Comparison of ENCODE assay signal across 12 cellular contexts in the genomic region with DNA sequence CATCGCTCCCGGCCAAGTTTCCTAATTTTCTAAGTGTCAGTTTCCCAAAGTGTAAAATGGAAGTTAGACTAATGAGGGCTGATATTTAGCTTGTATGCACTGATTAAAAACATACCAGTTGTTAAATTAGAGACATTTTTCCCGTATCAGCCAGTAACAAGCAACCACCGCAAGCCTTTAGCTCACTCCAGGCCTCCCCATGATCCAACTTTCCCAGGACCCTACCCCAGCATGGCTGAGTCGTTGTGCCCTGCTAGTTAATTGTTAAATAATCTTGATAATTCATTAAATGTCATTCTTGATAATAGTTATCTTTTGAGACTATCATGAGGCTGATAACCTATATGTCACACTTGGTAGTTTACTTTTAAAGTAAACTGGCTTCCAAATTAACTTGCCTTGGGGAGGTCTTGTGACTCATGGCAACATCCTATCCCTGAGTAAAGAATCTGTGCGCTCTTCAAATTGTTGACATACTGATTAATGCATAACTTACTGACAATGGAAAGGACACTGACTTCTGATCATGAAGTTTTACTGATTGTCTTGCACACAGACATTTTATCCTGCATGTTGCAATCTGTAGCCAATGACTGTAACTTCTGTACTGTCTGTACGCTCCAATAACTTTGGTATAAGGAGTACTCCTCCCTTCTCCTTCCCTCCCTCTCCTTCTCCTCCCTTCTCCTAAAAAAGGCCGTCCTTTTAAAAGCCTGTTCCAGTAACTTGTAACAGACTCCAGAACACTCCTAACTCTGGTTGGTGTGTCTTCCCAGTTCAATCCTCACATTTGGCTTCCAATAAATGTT. TPM values are rescaled to one million over a fixed set of nuclear protein-coding genes. Genes with fewer than 3 reads are reported as not detected.
DNase-seq lines count a peak whose midpoint lies in the region; ATAC-seq and TF ChIP-seq lines count a peak whose summit lies in the region.
"Had no signal": no experiment of that assay in that cellular context is flagged by ENCODE, and none has a peak within 500 bp of the region (broad histone marks: within the 10 kb centered on the region; RNA-seq: fewer than 3 reads in every experiment).

No MANE protein-coding gene starts in this region.

- POLR2A ChIA-PET in HEK293 (lab: Yijun Ruan, JAX) = no interaction called here

- CTCF ChIA-PET in HEK293 (lab: Yijun Ruan, JAX) = interaction anchor here (0.6 to 13.0 kb wide), 7 partner anchors 11 to 424 kb away, joined by 3 to 114 read pairs (median 3); no protein-coding TSS in a partner anchor

- DNase-seq in foreskin keratinocyte (peak; percentile 62 to 77), skeletal muscle cell (ENCODE audit: low read depth) (peak; percentile 65), NCI-H82 (lab: John Stamatoyannopoulos, UW) (no peak), cardiac septum (ENCODE audit: low spot score) (no peak), NOMO-1 (lab: John Stamatoyannopoulos, UW; ENCODE audit: unreplicated experiment in 2 of 2) (no peak), heart left ventricle (no peak)
- DNase-seq: GDM1, T-helper 2 cell had no signal

- no peak for TF ChIP-seq POLR2A in heart left ventricle (IDR thresholded peaks at IDR 0.05)

- no peak for TF ChIP-seq CTCF in HEK293 (tag by site-specific recombination; IDR thresholded peaks at IDR 0.05)
- no peak for TF ChIP-seq CTCF in VCaP (conservative IDR thresholded peaks at IDR 0.05)
- TF ChIP-seq CTCF in foreskin keratinocyte (conservative IDR thresholded peaks at IDR 0.05) = no peak
- TF ChIP-seq CTCF in heart left ventricle (IDR thresholded peaks at IDR 0.05) = no peak

- no peak overlapping the region for H3K4me3 ChIP-seq in HEK293 (ENCODE audit: low read depth, low read length)
- no peak overlapping the region for H3K4me3 ChIP-seq in skeletal muscle cell (ENCODE audit: low read depth, low read length)
- no peak overlapping the region for H3K4me3 ChIP-seq in heart left ventricle
- H3K4me3 ChIP-seq: lung had no signal

- H3K27me3 ChIP-seq in foreskin keratinocyte (no peaks in the 10 kb centered on the region), heart left ventricle (no peaks in the 10 kb centered on the region)

- H3K9me3 ChIP-seq in HEK293 (ENCODE audit: control insufficient read depth, insufficient read depth, low read depth, low read length) (no peaks in the 10 kb centered on the region), heart left ventricle (no peaks in the 10 kb centered on the region)

- WGBS in heart left ventricle, 4 donors = 78 to 87% (median 82%) methylated on average over 8 of the region's 8 CpGs

- ATAC-seq in foreskin keratinocyte (peak; percentile 71), heart left ventricle (no peak)
- ATAC-seq: stimulated activated memory B cell treated with anti-CD40 and anti-IgM and Interleukin-4, amounts not matched to agents 10 μg/mL and 1 μg/mL and 100 μg/mL, for 72 hours had no signal

- H3K36me3 ChIP-seq in HEK293 (ENCODE audit: control insufficient read depth in 2 of 2, insufficient read depth in 1 of 2, low read length in 2 of 2) (no peaks in the 10 kb centered on the region), heart left ventricle (no peaks in the 10 kb centered on the region)

- H3K27ac ChIP-seq in HEK293 (ENCODE audit: extremely low read depth, low read depth, low read length) (no peak overlapping the region), VCaP (peak overlapping the region; percentile 99), foreskin keratinocyte (peak overlapping the region; percentile 9), heart left ventricle (peak overlapping the region in 1 of 12 donors; percentile 25)

- H3K4me1 ChIP-seq in HEK293 (ENCODE audit: control insufficient read depth, insufficient read depth, low read length) = 0 out of 2 replicates have a peak, but pooled peaks cover 4% of the 10 kb centered on the region
- H3K4me1 ChIP-seq in foreskin keratinocyte = peaks cover 12% of the 10 kb centered on the region
- peaks cover 0 to 8% (median 0%) of the 10 kb centered on the region in 12 donors for H3K4me1 ChIP-seq in heart left ventricle

- intact Hi-C loops in cardiac septum (cut with DNase I) (loop anchor here (2.0 kb wide), 1 partner anchor 423 kb away; no protein-coding TSS in a partner anchor), heart left ventricle (cut with DNase I) (loop anchor here in 9 of 10 donors (2.0 to 10.0 kb wide), 8 partner anchors 67 to 425 kb away; a partner anchor contains a TSS)

TF ChIP-seq in HEK293, 187 proteins besides CTCF, POLR2A, EP300 and RAD21:
- TF ChIP-seq KLF10 (tag by site-specific recombination; IDR thresholded peaks at IDR 0.05) (no peak), ZNF510 (tag by site-specific recombination; IDR thresholded peaks at IDR 0.05; ENCODE audit: insufficient replicate concordance) (no peak), ZNF707 (tag by site-specific recombination; IDR thresholded peaks at IDR 0.05) (peak; percentile 35; the same call in 1 of the 2 replicates), SCRT1 (tag by site-specific recombination; IDR thresholded peaks at IDR 0.05; ENCODE audit: borderline replicate concordance) (no peak), ZNF133 (tag by site-specific recombination; IDR thresholded peaks at IDR 0.05) (no peak), KLF16 (tag by site-specific recombination; IDR thresholded peaks at IDR 0.05) (no peak), FEZF1 (tag by site-specific recombination; IDR thresholded peaks at IDR 0.05) (no peak), ZFP69B (tag by site-specific recombination; IDR thresholded peaks at IDR 0.05) (no peak), ZBTB17 (tag by site-specific recombination; IDR thresholded peaks at IDR 0.05) (0 out of 2 replicates have a peak, but pooled peaks have one; percentile 15), ZNF600 (tag by site-specific recombination; IDR thresholded peaks at IDR 0.05) (peak; percentile 64; the same call in 1 of the 2 replicates), ZNF501 (tag by site-specific recombination; IDR thresholded peaks at IDR 0.05) (no peak), ZNF514 (tag by site-specific recombination; IDR thresholded peaks at IDR 0.05) (no peak), IKZF3 (tag by site-specific recombination; IDR thresholded peaks at IDR 0.05) (no peak), ZNF391 (tag by site-specific recombination; IDR thresholded peaks at IDR 0.05; ENCODE audit: borderline replicate concordance, low read depth) (no peak), SP3 (tag by site-specific recombination; IDR thresholded peaks at IDR 0.05) (peak; percentile 25; the same call in 1 of the 2 replicates), WT1 (tag by site-specific recombination; IDR thresholded peaks at IDR 0.05) (peak; percentile 71), ZNF768 (tag by site-specific recombination; IDR thresholded peaks at IDR 0.05) (no peak), ZNF654 (tag by site-specific recombination; IDR thresholded peaks at IDR 0.05; ENCODE audit: low read depth) (no peak), ZNF335 (tag by site-specific recombination; conservative IDR thresholded peaks at IDR 0.05) (peak; percentile 79; the same call in 1 of the 2 replicates)
- TF ChIP-seq, protein P1, sequence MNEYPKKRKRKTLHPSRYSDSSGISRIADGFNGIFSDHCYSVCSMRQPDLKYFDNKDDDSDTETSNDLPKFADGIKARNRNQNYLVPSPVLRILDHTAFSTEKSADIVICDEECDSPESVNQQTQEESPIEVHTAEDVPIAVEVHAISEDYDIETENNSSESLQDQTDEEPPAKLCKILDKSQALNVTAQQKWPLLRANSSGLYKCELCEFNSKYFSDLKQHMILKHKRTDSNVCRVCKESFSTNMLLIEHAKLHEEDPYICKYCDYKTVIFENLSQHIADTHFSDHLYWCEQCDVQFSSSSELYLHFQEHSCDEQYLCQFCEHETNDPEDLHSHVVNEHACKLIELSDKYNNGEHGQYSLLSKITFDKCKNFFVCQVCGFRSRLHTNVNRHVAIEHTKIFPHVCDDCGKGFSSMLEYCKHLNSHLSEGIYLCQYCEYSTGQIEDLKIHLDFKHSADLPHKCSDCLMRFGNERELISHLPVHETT (tag by site-specific recombination; IDR thresholded peaks at IDR 0.05) = no peak

RNA-seq across cellular contexts. Expression of a gene that starts 6.3 kb away (rescaled TPM):
- total RNA-seq in foreskin keratinocyte = 69.7 and 73.0 TPM in 2 replicates
- 88.6 and 88.8 TPM in 2 replicates for polyA plus RNA-seq in foreskin keratinocyte
- total RNA-seq in cardiac septum = 96.6 TPM
- 100 to 1,000 TPM in 7 of 9 donors, 10 to 100 TPM in 2; 55.4 to 133 (median 104) TPM for total RNA-seq in heart left ventricle
- polyA plus RNA-seq in heart left ventricle = 100 to 1,000 TPM in 1 of 2 donors, 10 to 100 TPM in 1; 90.5 to 154 TPM

RNA-seq across cellular contexts. Expression of a gene that starts 29.6 kb away (rescaled TPM):
- total RNA-seq in foreskin keratinocyte (44.1 and 44.3 TPM in 2 replicates), cardiac septum (19.9 TPM), heart left ventricle (10 to 100 TPM; 15.4 to 34.1 (median 22.4) TPM)
- polyA plus RNA-seq in foreskin keratinocyte (32.2 and 44.4 TPM in 2 replicates), heart left ventricle (10 to 100 TPM; 24.5 to 38.7 TPM)

Comparison
In these comparisons a context has a peak if more than half of its experiments do, and no peak if none do; other contexts are left out.
1. DNase-seq: peak in foreskin keratinocyte (2 of 2) and skeletal muscle cell (single experiment); none in NCI-H82 (single experiment), cardiac septum (single experiment), NOMO-1 (0 of 2) and heart left ventricle (0 of 5).